ENCODE assay signal across 25 cellular contexts in genomic region chr18:42548493-42548892, GRCh38.
"Had no signal": no experiment of that assay in that cellular context is flagged by ENCODE, and none has a peak within 500 bp of the region (broad histone marks: within the 10 kb centered on the region; RNA-seq: fewer than 3 reads in every experiment).

No MANE protein-coding gene starts in this region.

- ATAC-seq: gastrocnemius medialis; left lung; lower lobe of right lung; natural killer cell; psoas muscle; stimulated activated naive B cell treated with anti-CD40 and anti-IgM and Interleukin-4, amounts not matched to agents 10 μg/mL and 1 μg/mL and 100 μg/mL, for 72 hours; upper lobe of right lung had no signal

- H3K9me3 ChIP-seq: colonic mucosa, esophagus squamous epithelium, gastrocnemius medialis, left lung, lower lobe of right lung, ovary, psoas muscle, right lobe of liver, suprapubic skin, transverse colon, upper lobe of right lung, uterus had no signal

- H3K27me3 ChIP-seq: colonic mucosa, esophagus squamous epithelium, gastrocnemius medialis, hepatocyte, left lung, ovary, right lobe of liver, suprapubic skin, transverse colon, upper lobe of right lung, uterus had no signal

- H3K27ac ChIP-seq: colonic mucosa, esophagus squamous epithelium, gastrocnemius medialis, hepatocyte, left lung, lower lobe of right lung, ovary, psoas muscle, right lobe of liver, suprapubic skin, transverse colon, upper lobe of right lung, uterus had no signal

- H3K4me3 ChIP-seq: colonic mucosa, esophagus squamous epithelium, gastrocnemius medialis, hepatocyte, left lung, lower lobe of right lung, ovary, psoas muscle, right lobe of liver, suprapubic skin, transverse colon, upper lobe of right lung, uterus had no signal

- DNase-seq: colonic mucosa; effector CD8-positive, alpha-beta T cell; endodermal cell; esophagus squamous epithelium; foreskin fibroblast; gastrocnemius medialis; head of caudate nucleus; kidney; left lung; lower lobe of right lung; natural killer cell; occipital lobe; ovary; posterior cingulate gyrus; psoas muscle; right lobe of liver; small intestine; stimulated activated CD4-positive, alpha-beta T cell treated with anti-CD3 and anti-CD28 coated beads, Interleukin-15, amount 100 ng/mL, for 24 hours; stimulated activated CD4-positive, alpha-beta T cell treated with anti-CD3 and anti-CD28 coated beads, Interleukin-2, amount 100 ng/mL, for 48 hours; stimulated activated naive B cell treated with anti-CD40 and anti-IgM and Interleukin-4, amounts not matched to agents 10 μg/mL and 1 μg/mL and 100 μg/mL, for 72 hours; transverse colon; upper lobe of right lung; uterus had no signal

- H3K4me1 ChIP-seq: colonic mucosa, esophagus squamous epithelium, gastrocnemius medialis, left lung, lower lobe of right lung, psoas muscle, right lobe of liver, suprapubic skin, transverse colon, upper lobe of right lung, uterus had no signal

- H3K36me3 ChIP-seq: colonic mucosa, esophagus squamous epithelium, gastrocnemius medialis, left lung, lower lobe of right lung, ovary, right lobe of liver, suprapubic skin, transverse colon, upper lobe of right lung, uterus had no signal
